Comparison of ENCODE assay signal across 12 cellular contexts in the genomic region with DNA sequence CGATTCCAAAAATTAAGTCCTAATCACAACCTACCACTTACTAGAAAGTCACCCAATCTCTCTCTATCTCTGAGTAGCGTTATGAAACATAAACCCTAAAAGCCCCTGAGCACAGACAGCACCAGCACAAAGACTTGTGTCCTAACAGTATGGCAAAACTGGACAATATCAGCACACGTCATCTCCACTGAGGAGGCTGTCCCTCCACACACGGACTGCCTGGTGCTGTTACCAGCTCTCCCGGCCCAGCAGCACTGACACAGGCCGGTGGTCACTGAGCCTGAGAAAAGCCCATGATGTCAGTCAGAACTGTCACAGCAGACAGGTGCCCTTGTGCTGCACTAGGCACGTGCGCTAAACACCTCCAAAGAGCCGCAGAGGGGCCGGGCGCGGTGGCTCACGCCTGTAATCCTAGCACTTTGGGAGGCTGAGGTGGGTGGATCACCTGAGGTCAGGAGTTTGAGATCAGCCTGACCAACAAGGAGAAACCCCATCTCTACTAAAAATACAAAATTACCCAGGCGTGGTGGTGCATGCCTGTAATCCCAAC. TPM values are rescaled to one million over a fixed set of nuclear protein-coding genes. Genes with fewer than 3 reads are reported as not detected.
A peak's percentile ranks its signal among the peaks of the same experiment; 100 is the strongest.
DNase-seq lines count a peak whose midpoint lies in the region; ATAC-seq and TF ChIP-seq lines count a peak whose summit lies in the region.
"Not testable (repeated sequence)": the region's sequence is repeated elsewhere in the genome, so short reads cannot be mapped to it uniquely, and the experiment has no call there.
"Had no signal": no experiment of that assay in that cellular context is flagged by ENCODE, and none has a peak within 500 bp of the region (broad histone marks: within the 10 kb centered on the region; RNA-seq: fewer than 3 reads in every experiment).

No MANE protein-coding gene starts in this region.

- H3K36me3 ChIP-seq in cardiac muscle cell = peaks cover 52% of the 10 kb centered on the region
- peaks cover 8 to 89% of the 10 kb centered on the region in 2 donors for H3K36me3 ChIP-seq in psoas muscle (ENCODE audit: insufficient read depth in 1 of 2, low read depth in 1 of 2)

- TF ChIP-seq CTCF in WTC11 (IDR thresholded peaks at IDR 0.05); chondrocyte (IDR thresholded peaks at IDR 0.05); cardiac muscle cell (IDR thresholded peaks at IDR 0.05; ENCODE audit: low read depth, low read length); psoas muscle (IDR thresholded peaks at IDR 0.05): not testable (repeated sequence)

- WGBS in psoas muscle, 3 donors = 88 to 92% (median 90%) methylated on average over 14 of the region's 14 CpGs

- not testable (repeated sequence) for H3K27me3 ChIP-seq in cardiac muscle cell; psoas muscle (ENCODE audit: insufficient read depth in 3 of 3, low read length in 2 of 3)

- DNase-seq in WTC11 (ENCODE audit: low spot score); chondrocyte (ENCODE audit: low spot score); cardiac muscle cell (ENCODE audit: low read depth in 1 of 2, low spot score in 1 of 2); left ventricle myocardium superior; naive B cell: not testable (repeated sequence)
- DNase-seq in psoas muscle = peak in 1 of 2 donors; percentile 39

- POLR2A ChIA-PET in WTC11 (lab: Charles Lee) = not testable (repeated sequence)

- H3K9me3 ChIP-seq in cardiac muscle cell (ENCODE audit: low read depth); psoas muscle: not testable (repeated sequence)

- H3K4me3 ChIP-seq in cardiac muscle cell, psoas muscle: not testable (repeated sequence)

- H3K4me1 Mint-ChIP-seq in WTC11; chondrocyte (ENCODE audit: low read depth): not testable (repeated sequence)
- peaks cover 9 to 26% (median 9%) of the 10 kb centered on the region in 3 donors for H3K4me1 Mint-ChIP-seq in naive B cell

- H3K27ac Mint-ChIP-seq in WTC11 = peak overlapping the region; percentile 4; the same call in 1 of the 2 replicates
- H3K27ac Mint-ChIP-seq in chondrocyte (ENCODE audit: unreplicated experiment) = peak overlapping the region; percentile 9
- peak overlapping the region; percentile 20 to 85 (median 64) for H3K27ac Mint-ChIP-seq in naive B cell

- ATAC-seq in WTC11; naive B cell (ENCODE audit: low read depth in 2 of 2): not testable (repeated sequence)
- ATAC-seq in left ventricle myocardium superior = peak; percentile 27
- ATAC-seq in psoas muscle = peak in 2 of 4 donors; percentile 41 to 47

- H3K4me1 ChIP-seq in cardiac muscle cell (ENCODE audit: low read depth) = not testable (repeated sequence)
- H3K4me1 ChIP-seq in psoas muscle = peaks cover 21% of the 10 kb centered on the region

- H3K27me3 Mint-ChIP-seq in WTC11 (ENCODE audit: low read depth); chondrocyte (ENCODE audit: low read depth); naive B cell: not testable (repeated sequence)

- not testable (repeated sequence) for H3K9me3 Mint-ChIP-seq in WTC11; chondrocyte (ENCODE audit: low read depth); naive B cell

- H3K4me3 Mint-ChIP-seq in WTC11; chondrocyte (ENCODE audit: unreplicated experiment); naive B cell: not testable (repeated sequence)

- H3K36me3 Mint-ChIP-seq in WTC11 = peaks cover 69% of the 10 kb centered on the region
- H3K36me3 Mint-ChIP-seq in chondrocyte (ENCODE audit: low read depth) = peaks cover 25% of the 10 kb centered on the region
- H3K36me3 Mint-ChIP-seq in naive B cell = peaks cover 4 to 10% of the 10 kb centered on the region in 2 donors

- peak overlapping the region; percentile 39 for H3K27ac ChIP-seq in cardiac muscle cell
- H3K27ac ChIP-seq in psoas muscle = peak overlapping the region; percentile 54

- CTCF ChIA-PET in WTC11 (lab: Charles Lee) = interaction anchor here (1.5 to 2.1 kb wide), 2 partner anchors 105 to 151 kb away, joined by 4 to 6 read pairs; no protein-coding TSS in a partner anchor

- intact Hi-C loops in left ventricle myocardium superior (cut with micrococcal nuclease); psoas muscle (cut with DNase I): not testable (repeated sequence)

RNA-seq across cellular contexts. Expression of a gene that starts 17.5 kb away (rescaled TPM):
- total RNA-seq in WTC11 (2021) = 111 to 135 TPM (median 130 TPM) in 3 replicates
- 64.6 to 79.4 TPM (median 64.9 TPM) in 3 replicates for total RNA-seq in chondrocyte
- 94.5 and 158 TPM in 2 replicates for total RNA-seq in cardiac muscle cell
- 91.0 and 105 TPM in 2 replicates for polyA plus RNA-seq in cardiac muscle cell
- 25.4 TPM for total RNA-seq in left ventricle myocardium superior
- 10 to 100 TPM in 5 of 6 donors, 1 to 10 TPM in 1; 9.6 to 20.4 (median 12.8) TPM for polyA plus RNA-seq in naive B cell (ENCODE audit: low read depth in 6 of 6)
- 10 to 100 TPM; 23.8 to 30.3 (median 27.1) TPM for total RNA-seq in psoas muscle
- polyA plus RNA-seq in psoas muscle = 10 to 100 TPM; 36.3 to 58.9 (median 36.7) TPM

RNA-seq across cellular contexts. Expression of a gene that starts 22.9 kb away (rescaled TPM):
- 115 to 140 TPM (median 137 TPM) in 3 replicates for total RNA-seq in WTC11 (2021)
- 122 to 146 TPM (median 125 TPM) in 3 replicates for total RNA-seq in chondrocyte
- total RNA-seq in cardiac muscle cell = 128 and 136 TPM in 2 replicates
- polyA plus RNA-seq in cardiac muscle cell = 160 and 164 TPM in 2 replicates
- total RNA-seq in left ventricle myocardium superior = 143 TPM
- 10 to 100 TPM; 19.3 to 28.7 (median 24.5) TPM for polyA plus RNA-seq in naive B cell (ENCODE audit: low read depth in 6 of 6)
- total RNA-seq in psoas muscle = 100 to 1,000 TPM; 108 to 154 (median 120) TPM
- 100 to 1,000 TPM in 1 of 3 donors, 10 to 100 TPM in 2; 54.2 to 198 (median 98.4) TPM for polyA plus RNA-seq in psoas muscle

RNA-seq across cellular contexts. Expression of a gene that starts 31.4 kb away (rescaled TPM):
- 3.0 to 7.8 TPM (median 5.2 TPM) in 3 replicates for total RNA-seq in WTC11 (2021)
- total RNA-seq in chondrocyte = 0.74 TPM in 1 of 3 replicates, not detected in the others
- total RNA-seq in cardiac muscle cell = 2.0 and 3.7 TPM in 2 replicates
- polyA plus RNA-seq in cardiac muscle cell = 0.76 and 4.0 TPM in 2 replicates
- total RNA-seq in left ventricle myocardium superior = not detected
- not detected for polyA plus RNA-seq in naive B cell (ENCODE audit: low read depth in 6 of 6)
- total RNA-seq in psoas muscle = under 1 TPM in 1 of 4 donors, not detected in 3; 0.58 TPM
- polyA plus RNA-seq in psoas muscle = not detected
- total RNA-seq: CD4-positive, alpha-beta memory T cell; Daoy; HT-29 had no signal
- polyA plus RNA-seq: AG04450; CD14-positive monocyte; CD4-positive, alpha-beta memory T cell had no signal

RNA-seq across cellular contexts. Expression of a gene that starts 35.2 kb away (rescaled TPM):
- total RNA-seq in WTC11 (2021) (2.1 to 3.4 TPM (median 3.1 TPM) in 3 replicates), chondrocyte (not detected in 3 replicates), cardiac muscle cell (0.42 TPM in 1 of 2 replicates, not detected in the other), left ventricle myocardium superior (48.9 TPM), psoas muscle (1,000 to 10,000 TPM in 1 of 4 donors, 100 to 1,000 TPM in 1, 10 to 100 TPM in 2; 22.5 to 1,513 (median 169) TPM)
- polyA plus RNA-seq in cardiac muscle cell (1.8 TPM in 1 of 2 replicates, not detected in the other), naive B cell (ENCODE audit: low read depth in 6 of 6) (100 to 1,000 TPM in 3 of 6 donors, 10 to 100 TPM in 3; 42.8 to 256 (median 100) TPM), psoas muscle (10 to 100 TPM in 1 of 3 donors, 1 to 10 TPM in 2; 6.1 to 10.3 (median 8.2) TPM)
- total RNA-seq: Daoy, GM23338, HT-29 had no signal
- polyA plus RNA-seq: AG04450; CD4-positive, alpha-beta memory T cell had no signal

RNA-seq across cellular contexts. Expression of a gene that starts 39.0 kb away (rescaled TPM):
- 1.8 to 2.6 TPM (median 2.4 TPM) in 3 replicates for total RNA-seq in WTC11 (2021)
- total RNA-seq in chondrocyte = not detected in 3 replicates
- total RNA-seq in cardiac muscle cell = 1.3 TPM in 1 of 2 replicates, not detected in the other
- 0.52 TPM in 1 of 2 replicates, not detected in the other for polyA plus RNA-seq in cardiac muscle cell
- 37.2 TPM for total RNA-seq in left ventricle myocardium superior
- polyA plus RNA-seq in naive B cell (ENCODE audit: low read depth in 6 of 6) = 1,000 to 10,000 TPM in 2 of 6 donors, 100 to 1,000 TPM in 4; 184 to 1,142 (median 693) TPM
- total RNA-seq in psoas muscle = 1,000 to 10,000 TPM in 1 of 4 donors, 100 to 1,000 TPM in 1, 10 to 100 TPM in 2; 11.9 to 1,244 (median 122) TPM
- 10 to 100 TPM; 18.5 to 24.9 (median 22.9) TPM for polyA plus RNA-seq in psoas muscle
- total RNA-seq: HT-29 had no signal
- polyA plus RNA-seq: AG04450 had no signal

Comparison
In these comparisons a context has a peak if more than half of its experiments do, and no peak if none do; other contexts are left out.
1. H3K27ac Mint-ChIP-seq: peak in every context shown above with its lines; median percentile 64 in naive B cell; 9 in chondrocyte; 4 in WTC11.